In genomic region chr2:225893151-225893550, GRCh38 we compare ENCODE assay signal across 1 cellular context.
TF ChIP-seq lines count a peak whose summit lies in the region.

No MANE protein-coding gene starts in this region.

TF ChIP-seq in liver, 16 proteins besides CTCF, POLR2A, EP300 and RAD21:
- TF ChIP-seq REST (IDR thresholded peaks at IDR 0.05), result peak; percentile 22
- no peak for TF ChIP-seq GABPA (IDR thresholded peaks at IDR 0.05 in 1 of 2, conservative IDR thresholded peaks at IDR 0.05 in 1 of 2)
- no peak for TF ChIP-seq EGR1 (IDR thresholded peaks at IDR 0.05; ENCODE audit: low read depth in 2 of 2)
- no peak for TF ChIP-seq MAX (IDR thresholded peaks at IDR 0.05)
- peak; percentile 91 for TF ChIP-seq NR2F2 (IDR thresholded peaks at IDR 0.05)
- TF ChIP-seq FOXA1 (IDR thresholded peaks at IDR 0.05), result no peak
- TF ChIP-seq YY1 (IDR thresholded peaks at IDR 0.05), result no peak
- TF ChIP-seq JUND (IDR thresholded peaks at IDR 0.05), result peak in 1 of 2 donors; percentile 32
- peak; percentile 83 to 89 for TF ChIP-seq HNF4A (conservative IDR thresholded peaks at IDR 0.05)
- peak; percentile 47 for TF ChIP-seq SP1 (IDR thresholded peaks at IDR 0.05)
- TF ChIP-seq RXRA (IDR thresholded peaks at IDR 0.05), result peak; percentile 70 to 71
- peak; percentile 42 for TF ChIP-seq HNF4G (IDR thresholded peaks at IDR 0.05)
- TF ChIP-seq ATF3 (IDR thresholded peaks at IDR 0.05), result peak; percentile 54
- TF ChIP-seq TAF1 (conservative IDR thresholded peaks at IDR 0.05), result no peak
- no peak for TF ChIP-seq ZBTB33 (IDR thresholded peaks at IDR 0.05)
- peak; percentile 10 for TF ChIP-seq FOXA2 (IDR thresholded peaks at IDR 0.05)
